ENCODE assay signal across 20 cellular contexts in genomic region chr10:24452030-24452429, GRCh38.
DNase-seq lines count a peak whose midpoint lies in the region; TF ChIP-seq lines count a peak whose summit lies in the region.
"Had no signal": no experiment of that assay in that cellular context is flagged by ENCODE, and none has a peak within 500 bp of the region (broad histone marks: within the 10 kb centered on the region; RNA-seq: fewer than 3 reads in every experiment).

No MANE protein-coding gene starts in this region.

- H3K27ac Mint-ChIP-seq in activated CD4-positive, alpha-beta T cell treated with anti-CD3 and anti-CD28 coated beads, Interleukin-2, amount 10 ng/mL, durations not matched to agents 24 days and 14 days = no peak overlapping the region
- peak overlapping the region in 3 of 5 experiments; percentile 29 to 88 (median 64) for H3K27ac Mint-ChIP-seq in brain
- no peak overlapping the region for H3K27ac Mint-ChIP-seq in immature natural killer cell
- H3K27ac Mint-ChIP-seq in HFFc6 = no peak overlapping the region

- peaks cover 46% of the 10 kb centered on the region for H3K27me3 Mint-ChIP-seq in activated CD4-positive, alpha-beta T cell treated with anti-CD3 and anti-CD28 coated beads, Interleukin-2, amount 10 ng/mL, durations not matched to agents 24 days and 14 days
- H3K27me3 Mint-ChIP-seq in brain (no peaks in the 10 kb centered on the region), immature natural killer cell (ENCODE audit: low read depth in 3 of 3) (peaks cover 2 to 4% (median 4%) of the 10 kb centered on the region in 3 donors), HFFc6 (ENCODE audit: insufficient read depth) (peaks cover 4% of the 10 kb centered on the region; the same call in 1 of the 2 replicates)

- no peak for TF ChIP-seq POLR2A in NB4 (IDR thresholded peaks at IDR 0.05; ENCODE audit: extremely low read depth, insufficient read length)

- H3K4me1 Mint-ChIP-seq in activated CD4-positive, alpha-beta T cell treated with anti-CD3 and anti-CD28 coated beads, Interleukin-2, amount 10 ng/mL, durations not matched to agents 24 days and 14 days = peaks cover 25% of the 10 kb centered on the region
- H3K4me1 Mint-ChIP-seq in brain = peaks cover 81% of the 10 kb centered on the region
- no peaks in the 10 kb centered on the region for H3K4me1 Mint-ChIP-seq in immature natural killer cell
- H3K4me1 Mint-ChIP-seq in HFFc6 (ENCODE audit: low read depth) = peaks cover 75% of the 10 kb centered on the region

- no peak for DNase-seq in activated CD4-positive, alpha-beta T cell treated with anti-CD3 and anti-CD28 coated beads, Interleukin-2, amount 10 ng/mL, durations not matched to agents 24 days and 14 days
- no peak for DNase-seq in activated CD4-positive, alpha-beta T cell treated with anti-CD3 and anti-CD28 coated beads, Interleukin-2, amount 50 U/mL, for 1 hour
- DNase-seq in NB4 (ENCODE audit: low read depth) (peak; percentile 6), AG08395 (ENCODE audit: low spot score) (no peak), kidney tubule cell (ENCODE audit: low spot score) (no peak), immature natural killer cell (no peak), HFFc6 (no peak)
- DNase-seq: BE2C, COR-L47, GM23248, NCI-H1105 treated with DMSO at 0.1 percent for 48 hours, NCI-H2081, NCI-H2171, NCI-H345, NCI-H524, NCI-H774 had no signal

- no peaks in the 10 kb centered on the region for H3K36me3 Mint-ChIP-seq in activated CD4-positive, alpha-beta T cell treated with anti-CD3 and anti-CD28 coated beads, Interleukin-2, amount 10 ng/mL, durations not matched to agents 24 days and 14 days (ENCODE audit: low read depth)
- no peaks in the 10 kb centered on the region for H3K36me3 Mint-ChIP-seq in brain
- no peaks in the 10 kb centered on the region for H3K36me3 Mint-ChIP-seq in immature natural killer cell
- no peaks in the 10 kb centered on the region for H3K36me3 Mint-ChIP-seq in HFFc6 (ENCODE audit: low read depth)

- H3K9me3 Mint-ChIP-seq in activated CD4-positive, alpha-beta T cell treated with anti-CD3 and anti-CD28 coated beads, Interleukin-2, amount 10 ng/mL, durations not matched to agents 24 days and 14 days = no peaks in the 10 kb centered on the region
- peaks cover 0 to under 1% (median 0%) of the 10 kb centered on the region in 5 experiments for H3K9me3 Mint-ChIP-seq in brain
- no peaks in the 10 kb centered on the region for H3K9me3 Mint-ChIP-seq in immature natural killer cell
- H3K9me3 Mint-ChIP-seq in HFFc6 = no peaks in the 10 kb centered on the region

- H3K4me3 ChIP-seq in NB4 (ENCODE audit: low read depth, low read length) = no peak overlapping the region
- H3K4me3 ChIP-seq: HAP-1, K562, SJSA1 had no signal

- H3K4me3 Mint-ChIP-seq in activated CD4-positive, alpha-beta T cell treated with anti-CD3 and anti-CD28 coated beads, Interleukin-2, amount 10 ng/mL, durations not matched to agents 24 days and 14 days = peak overlapping the region; percentile 28
- H3K4me3 Mint-ChIP-seq in brain = peak overlapping the region in 1 of 5 experiments; percentile 3
- no peak overlapping the region for H3K4me3 Mint-ChIP-seq in immature natural killer cell
- H3K4me3 Mint-ChIP-seq in HFFc6 = no peak overlapping the region

- no peak for TF ChIP-seq CTCF in NB4 (IDR thresholded peaks at IDR 0.05; ENCODE audit: low read depth, low read length)
- no peak for TF ChIP-seq CTCF in brain (conservative IDR thresholded peaks at IDR 0.05)
- TF ChIP-seq CTCF in HFFc6 (IDR thresholded peaks at IDR 0.05) = no peak

- intact Hi-C loops in activated CD4-positive, alpha-beta T cell treated with anti-CD3 and anti-CD28 coated beads, Interleukin-2, amount 10 ng/mL, durations not matched to agents 24 days and 14 days (cut with micrococcal nuclease) = no loop called here

Comparison
In these comparisons a context has a peak if more than half of its experiments do, and no peak if none do; other contexts are left out.
1. H3K27ac Mint-ChIP-seq: peak in brain (3 of 5); none in activated CD4-positive, alpha-beta T cell treated with anti-CD3 and anti-CD28 coated beads, Interleukin-2, amount 10 ng/mL, durations not matched to agents 24 days and 14 days (single experiment), immature natural killer cell (0 of 6) and HFFc6 (single experiment).